In the genomic region with DNA sequence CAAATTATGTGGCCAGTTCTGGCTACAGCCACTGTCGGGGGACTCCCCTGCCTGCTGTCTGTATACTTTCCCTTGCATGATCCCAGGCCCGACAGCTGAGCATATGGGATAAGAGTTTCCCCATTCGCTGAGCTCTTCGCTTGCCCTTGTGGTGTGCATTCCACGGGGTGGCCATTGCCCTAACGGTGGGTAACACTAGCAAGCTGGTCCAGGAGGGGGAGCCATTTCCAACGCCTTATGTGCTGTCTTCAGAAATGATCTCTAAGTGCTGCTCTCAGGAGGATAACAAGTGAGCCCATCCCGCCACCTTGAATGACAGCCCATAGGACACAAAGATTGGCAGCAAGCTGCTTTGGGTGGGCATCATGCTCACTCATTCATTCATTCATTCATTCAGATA, we compare ENCODE assay signal across 10 cellular contexts.
DNase-seq lines count a peak whose midpoint lies in the region; ATAC-seq and TF ChIP-seq lines count a peak whose summit lies in the region.
"Had no signal": no experiment of that assay in that cellular context is flagged by ENCODE, and none has a peak within 500 bp of the region (broad histone marks: within the 10 kb centered on the region; RNA-seq: fewer than 3 reads in every experiment).

No MANE protein-coding gene starts in this region.

- no peak for ATAC-seq in activated CD8-positive, alpha-beta T cell treated with anti-CD3 and anti-CD28 coated beads, Interleukin-2, amount 10 ng/mL, durations not matched to agents 7 days and 5 days
- ATAC-seq in HG02623 (IDR thresholded peaks at IDR 0.05; ENCODE audit: unreplicated experiment) (no peak), HG03159 (IDR thresholded peaks at IDR 0.05; ENCODE audit: unreplicated experiment) (no peak)

- H3K27me3 Mint-ChIP-seq in activated CD8-positive, alpha-beta T cell treated with anti-CD3 and anti-CD28 coated beads, Interleukin-2, amount 10 ng/mL, durations not matched to agents 7 days and 5 days (ENCODE audit: low read depth) = peaks cover 17% of the 10 kb centered on the region
- H3K27me3 Mint-ChIP-seq in mesothelial cell of epicardium (ENCODE audit: low read depth) = peaks cover 3% of the 10 kb centered on the region

- no peak overlapping the region for H3K4me3 ChIP-seq in HFF-Myc (replicated peaks; ENCODE audit: low read depth, low read length)

- no peaks in the 10 kb centered on the region for H3K36me3 Mint-ChIP-seq in activated CD8-positive, alpha-beta T cell treated with anti-CD3 and anti-CD28 coated beads, Interleukin-2, amount 10 ng/mL, durations not matched to agents 7 days and 5 days (ENCODE audit: low read depth)
- H3K36me3 Mint-ChIP-seq in mesothelial cell of epicardium = no peaks in the 10 kb centered on the region
- H3K36me3 Mint-ChIP-seq: activated naive CD4-positive, alpha-beta T cell treated with anti-CD3 and anti-CD28 coated beads, Interleukin-2, amount 50 U/mL, for 24 hours had no signal

- no peak overlapping the region for H3K4me3 Mint-ChIP-seq in activated CD8-positive, alpha-beta T cell treated with anti-CD3 and anti-CD28 coated beads, Interleukin-2, amount 10 ng/mL, durations not matched to agents 7 days and 5 days
- H3K4me3 Mint-ChIP-seq in mesothelial cell of epicardium = no peak overlapping the region
- H3K4me3 Mint-ChIP-seq: activated naive CD4-positive, alpha-beta T cell treated with anti-CD3 and anti-CD28 coated beads, Interleukin-2, amount 50 U/mL, for 24 hours had no signal

- POLR2A ChIA-PET in activated CD8-positive, alpha-beta T cell treated with anti-CD3 and anti-CD28 coated beads, Interleukin-2, amount 10 ng/mL, durations not matched to agents 7 days and 5 days (lab: Charles Lee) = no interaction called here

- no peak overlapping the region for H3K27ac Mint-ChIP-seq in activated CD8-positive, alpha-beta T cell treated with anti-CD3 and anti-CD28 coated beads, Interleukin-2, amount 10 ng/mL, durations not matched to agents 7 days and 5 days
- no peak overlapping the region for H3K27ac Mint-ChIP-seq in mesothelial cell of epicardium
- H3K27ac Mint-ChIP-seq: activated naive CD4-positive, alpha-beta T cell treated with anti-CD3 and anti-CD28 coated beads, Interleukin-2, amount 50 U/mL, for 24 hours had no signal

- DNase-seq in NCI-H2196 (lab: John Stamatoyannopoulos, UW; ENCODE audit: unreplicated experiment) = peak; percentile 3
- no peak for DNase-seq in NCI-H2196 treated with DMSO at 0.1 percent for 48 hours (lab: John Stamatoyannopoulos, UW; ENCODE audit: unreplicated experiment)
- DNase-seq in HFF-Myc (ENCODE audit: extremely low read depth, low read depth) = no peak
- peak; percentile 31 for DNase-seq in activated CD8-positive, alpha-beta T cell treated with anti-CD3 and anti-CD28 coated beads, Interleukin-2, amount 10 ng/mL, durations not matched to agents 7 days and 5 days
- no peak for DNase-seq in mesothelial cell of epicardium (ENCODE audit: low spot score in 2 of 2, unreplicated experiment in 2 of 2)
- no peak for DNase-seq in activated naive CD4-positive, alpha-beta T cell (lab: John Stamatoyannopoulos, UW)
- DNase-seq: C1 segment of cervical spinal cord had no signal

- peak; percentile 49 for TF ChIP-seq CTCF in HFF-Myc (IDR thresholded peaks at IDR 0.05; ENCODE audit: low read depth, low read length, missing control alignments)
- peak; percentile 14 for TF ChIP-seq CTCF in mesothelial cell of epicardium (IDR thresholded peaks at IDR 0.05; ENCODE audit: unreplicated experiment)

- CTCF ChIA-PET in activated CD8-positive, alpha-beta T cell treated with anti-CD3 and anti-CD28 coated beads, Interleukin-2, amount 10 ng/mL, durations not matched to agents 7 days and 5 days (lab: Charles Lee) = interaction anchor here (0.8 to 1.0 kb wide), 3 partner anchors 8 to 448 kb away, joined by 3 read pairs; no protein-coding TSS in a partner anchor

- H3K9me3 Mint-ChIP-seq in activated CD8-positive, alpha-beta T cell treated with anti-CD3 and anti-CD28 coated beads, Interleukin-2, amount 10 ng/mL, durations not matched to agents 7 days and 5 days (ENCODE audit: insufficient read depth) = no peaks in the 10 kb centered on the region
- peaks cover 15% of the 10 kb centered on the region for H3K9me3 Mint-ChIP-seq in mesothelial cell of epicardium
- H3K9me3 Mint-ChIP-seq: activated naive CD4-positive, alpha-beta T cell treated with anti-CD3 and anti-CD28 coated beads, Interleukin-2, amount 50 U/mL, for 24 hours had no signal

- H3K4me1 Mint-ChIP-seq in activated CD8-positive, alpha-beta T cell treated with anti-CD3 and anti-CD28 coated beads, Interleukin-2, amount 10 ng/mL, durations not matched to agents 7 days and 5 days (ENCODE audit: low read depth) = peaks cover 9% of the 10 kb centered on the region
- peaks cover 29% of the 10 kb centered on the region for H3K4me1 Mint-ChIP-seq in mesothelial cell of epicardium
- H3K4me1 Mint-ChIP-seq: activated naive CD4-positive, alpha-beta T cell treated with anti-CD3 and anti-CD28 coated beads, Interleukin-2, amount 50 U/mL, for 24 hours had no signal

Comparison
In these comparisons a context has a peak if more than half of its experiments do, and no peak if none do; other contexts are left out.
1. DNase-seq: peak in NCI-H2196 (single experiment) and activated CD8-positive, alpha-beta T cell treated with anti-CD3 and anti-CD28 coated beads, Interleukin-2, amount 10 ng/mL, durations not matched to agents 7 days and 5 days (single experiment); none in NCI-H2196 treated with DMSO at 0.1 percent for 48 hours (single experiment), HFF-Myc (single experiment), mesothelial cell of epicardium (0 of 2) and activated naive CD4-positive, alpha-beta T cell (0 of 4).